31 cellular contexts compared by ENCODE assay signal in the genomic region with DNA sequence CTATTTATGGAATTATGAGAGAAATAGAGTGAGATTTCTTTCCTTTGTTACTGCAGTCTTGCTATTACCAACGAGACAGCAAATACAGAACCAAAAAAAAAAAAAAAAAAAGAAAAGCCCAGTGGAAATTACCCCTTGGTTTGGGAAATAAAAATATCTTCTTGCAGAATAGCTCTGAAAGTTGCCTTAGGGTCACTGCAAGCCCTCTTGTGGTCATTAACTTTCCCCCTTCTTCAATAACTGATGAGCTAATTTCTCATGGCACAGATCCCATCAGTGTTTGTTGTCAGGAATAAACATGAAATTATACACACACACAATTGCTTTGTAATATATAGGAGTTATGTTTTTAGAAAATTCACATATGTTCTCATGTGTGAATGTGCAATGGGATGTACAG.
"Had no signal": no experiment of that assay in that cellular context is flagged by ENCODE, and none has a peak within 500 bp of the region (broad histone marks: within the 10 kb centered on the region; RNA-seq: fewer than 3 reads in every experiment).

No MANE protein-coding gene starts in this region.

- H3K4me3 Mint-ChIP-seq: activated CD4-positive, alpha-beta memory T cell treated with anti-CD3 and anti-CD28 coated beads for 36 hours; activated CD4-positive, alpha-beta T cell treated with anti-CD3 and anti-CD28 coated beads for 36 hours; activated CD4-positive, alpha-beta T cell treated with anti-CD3 and anti-CD28 coated beads, Interleukin-2, amount 10 ng/mL, durations not matched to agents 24 days and 14 days; activated CD8-positive, alpha-beta memory T cell treated with anti-CD3 and anti-CD28 coated beads, Interleukin-2, amount 10 ng/mL, durations not matched to agents 7 days and 5 days; activated CD8-positive, alpha-beta T cell treated with anti-CD3 and anti-CD28 coated beads, Interleukin-2, amount 10 ng/mL, durations not matched to agents 7 days and 5 days; activated naive CD4-positive, alpha-beta T cell treated with anti-CD3 and anti-CD28 coated beads for 36 hours; activated naive CD4-positive, alpha-beta T cell treated with anti-CD3 and anti-CD28 coated beads, Interleukin-2, amount 50 U/mL, for 24 hours; activated naive CD8-positive, alpha-beta T cell treated with anti-CD3 and anti-CD28 coated beads for 36 hours; activated naive CD8-positive, alpha-beta T cell treated with anti-CD3 and anti-CD28 coated beads, Interleukin-2, amount 50 U/mL, for 24 hours; activated T-helper 1 cell treated with anti-CD3 and anti-CD28 coated beads, Interleukin-12 subunit alpha, Interleukin-12 subunit beta, Interleukin-2, Interleukin-4 antibody, amounts not matched to agents 30 ng/mL and 10 ng/mL and 1 ng/mL, durations not matched to agents 14 hours and 24 hours and 36 hours; T-helper 17 cell; T-helper 2 cell treated with Interferon-gamma antibody and Interleukin-4, amounts not matched to agents 5 μg/mL and 100 μg/mL, for 36 hours had no signal

- ATAC-seq: activated CD4-positive, alpha-beta T cell treated with anti-CD3 and anti-CD28 coated beads for 36 hours; activated CD8-positive, alpha-beta memory T cell treated with anti-CD3 and anti-CD28 coated beads, Interleukin-2, amount 10 ng/mL, durations not matched to agents 7 days and 5 days; activated CD8-positive, alpha-beta T cell treated with anti-CD3 and anti-CD28 coated beads, Interleukin-2, amount 10 ng/mL, durations not matched to agents 7 days and 5 days; activated naive CD8-positive, alpha-beta T cell treated with anti-CD3 and anti-CD28 coated beads, Interleukin-2, amount 50 U/mL, for 24 hours; body of pancreas; esophagus mucosa; T-helper 17 cell had no signal

- H3K36me3 Mint-ChIP-seq: activated CD4-positive, alpha-beta memory T cell treated with anti-CD3 and anti-CD28 coated beads for 36 hours; activated CD8-positive, alpha-beta memory T cell treated with anti-CD3 and anti-CD28 coated beads, Interleukin-2, amount 10 ng/mL, durations not matched to agents 7 days and 5 days; activated naive CD4-positive, alpha-beta T cell treated with anti-CD3 and anti-CD28 coated beads, Interleukin-2, amount 50 U/mL, for 24 hours; activated naive CD8-positive, alpha-beta T cell treated with anti-CD3 and anti-CD28 coated beads for 36 hours had no signal

- H3K27me3 Mint-ChIP-seq: activated CD4-positive, alpha-beta T cell treated with anti-CD3 and anti-CD28 coated beads for 36 hours; activated CD4-positive, alpha-beta T cell treated with anti-CD3 and anti-CD28 coated beads, Interleukin-2, amount 10 ng/mL, durations not matched to agents 24 days and 14 days; activated CD8-positive, alpha-beta memory T cell treated with anti-CD3 and anti-CD28 coated beads, Interleukin-2, amount 10 ng/mL, durations not matched to agents 7 days and 5 days; activated naive CD4-positive, alpha-beta T cell treated with anti-CD3 and anti-CD28 coated beads, Interleukin-2, amount 50 U/mL, for 24 hours; activated naive CD8-positive, alpha-beta T cell treated with anti-CD3 and anti-CD28 coated beads for 36 hours; activated naive CD8-positive, alpha-beta T cell treated with anti-CD3 and anti-CD28 coated beads, Interleukin-2, amount 50 U/mL, for 24 hours; T-helper 17 cell had no signal

- H3K27ac Mint-ChIP-seq: activated CD4-positive, alpha-beta memory T cell treated with anti-CD3 and anti-CD28 coated beads for 36 hours; activated CD4-positive, alpha-beta T cell treated with anti-CD3 and anti-CD28 coated beads for 36 hours; activated CD4-positive, alpha-beta T cell treated with anti-CD3 and anti-CD28 coated beads, Interleukin-2, amount 10 ng/mL, durations not matched to agents 24 days and 14 days; activated CD8-positive, alpha-beta memory T cell treated with anti-CD3 and anti-CD28 coated beads, Interleukin-2, amount 10 ng/mL, durations not matched to agents 7 days and 5 days; activated CD8-positive, alpha-beta T cell treated with anti-CD3 and anti-CD28 coated beads, Interleukin-2, amount 10 ng/mL, durations not matched to agents 7 days and 5 days; activated naive CD4-positive, alpha-beta T cell treated with anti-CD3 and anti-CD28 coated beads for 36 hours; activated naive CD4-positive, alpha-beta T cell treated with anti-CD3 and anti-CD28 coated beads, Interleukin-2, amount 50 U/mL, for 24 hours; activated naive CD8-positive, alpha-beta T cell treated with anti-CD3 and anti-CD28 coated beads for 36 hours; activated naive CD8-positive, alpha-beta T cell treated with anti-CD3 and anti-CD28 coated beads, Interleukin-2, amount 50 U/mL, for 24 hours; activated T-helper 1 cell treated with anti-CD3 and anti-CD28 coated beads, Interleukin-12 subunit alpha, Interleukin-12 subunit beta, Interleukin-2, Interleukin-4 antibody, amounts not matched to agents 30 ng/mL and 10 ng/mL and 1 ng/mL, durations not matched to agents 14 hours and 24 hours and 36 hours; activated T-helper 2 cell treated with anti-CD3 and anti-CD28 coated beads, Interferon-gamma antibody, Interleukin-2, Interleukin-4, amounts not matched to agents 10 μg/mL and 5 μg/mL and 100 μg/mL, durations not matched to agents 14 hours and 24 hours and 36 hours; T-helper 17 cell; T-helper 2 cell treated with Interferon-gamma antibody and Interleukin-4, amounts not matched to agents 5 μg/mL and 100 μg/mL, for 36 hours had no signal

- H3K27ac ChIP-seq: adrenal gland, body of pancreas had no signal

- H3K4me1 Mint-ChIP-seq: activated CD4-positive, alpha-beta T cell treated with anti-CD3 and anti-CD28 coated beads for 36 hours; activated CD4-positive, alpha-beta T cell treated with anti-CD3 and anti-CD28 coated beads, Interleukin-2, amount 10 ng/mL, durations not matched to agents 24 days and 14 days; activated CD8-positive, alpha-beta memory T cell treated with anti-CD3 and anti-CD28 coated beads, Interleukin-2, amount 10 ng/mL, durations not matched to agents 7 days and 5 days; activated naive CD4-positive, alpha-beta T cell treated with anti-CD3 and anti-CD28 coated beads, Interleukin-2, amount 50 U/mL, for 24 hours; activated naive CD8-positive, alpha-beta T cell treated with anti-CD3 and anti-CD28 coated beads for 36 hours; activated naive CD8-positive, alpha-beta T cell treated with anti-CD3 and anti-CD28 coated beads, Interleukin-2, amount 50 U/mL, for 24 hours; T-helper 17 cell had no signal

- H3K27me3 ChIP-seq: adrenal gland, body of pancreas had no signal

- H3K36me3 ChIP-seq: adrenal gland had no signal

- H3K9me3 Mint-ChIP-seq: activated CD4-positive, alpha-beta memory T cell treated with anti-CD3 and anti-CD28 coated beads for 36 hours; activated CD4-positive, alpha-beta T cell treated with anti-CD3 and anti-CD28 coated beads, Interleukin-2, amount 10 ng/mL, durations not matched to agents 24 days and 14 days; activated naive CD8-positive, alpha-beta T cell treated with anti-CD3 and anti-CD28 coated beads for 36 hours; activated T-helper 1 cell treated with anti-CD3 and anti-CD28 coated beads, Interleukin-12 subunit alpha, Interleukin-12 subunit beta, Interleukin-2, Interleukin-4 antibody, amounts not matched to agents 30 ng/mL and 10 ng/mL and 1 ng/mL, durations not matched to agents 14 hours and 24 hours and 36 hours; activated T-helper 2 cell treated with anti-CD3 and anti-CD28 coated beads, Interferon-gamma antibody, Interleukin-2, Interleukin-4, amounts not matched to agents 10 μg/mL and 5 μg/mL and 100 μg/mL, durations not matched to agents 14 hours and 24 hours and 36 hours; T-helper 2 cell treated with Interferon-gamma antibody and Interleukin-4, amounts not matched to agents 5 μg/mL and 100 μg/mL, for 36 hours had no signal

- H3K4me3 ChIP-seq: adrenal gland, body of pancreas had no signal

- H3K4me1 ChIP-seq: adrenal gland, body of pancreas had no signal

- DNase-seq: activated CD4-positive, alpha-beta memory T cell treated with anti-CD3 and anti-CD28 coated beads for 36 hours; activated CD4-positive, alpha-beta T cell treated with anti-CD3 and anti-CD28 coated beads for 36 hours; activated CD4-positive, alpha-beta T cell treated with anti-CD3 and anti-CD28 coated beads, Interleukin-2, amount 10 ng/mL, durations not matched to agents 24 days and 14 days; activated CD4-positive, CD25-positive, alpha-beta regulatory T cell; activated CD4-positive, CD25-positive, alpha-beta regulatory T cell treated with anti-CD3 and anti-CD28 coated beads, Interleukin-2, amount 50 U/mL, for 72 hours; activated CD8-positive, alpha-beta memory T cell treated with anti-CD3 and anti-CD28 coated beads, Interleukin-2, amount 10 ng/mL, durations not matched to agents 7 days and 5 days; activated CD8-positive, alpha-beta memory T cell treated with anti-CD3 and anti-CD28 coated beads, Interleukin-2, amount 50 U/mL, for 4 hours; activated CD8-positive, alpha-beta T cell treated with anti-CD3 and anti-CD28 coated beads, Interleukin-2, amount 10 ng/mL, durations not matched to agents 7 days and 5 days; activated effector memory CD4-positive, alpha-beta T cell treated with anti-CD3 and anti-CD28 coated beads, Interleukin-2, amount 50 U/mL, for 16 hours; activated naive CD4-positive, alpha-beta T cell treated with anti-CD3 and anti-CD28 coated beads for 36 hours; activated naive CD8-positive, alpha-beta T cell treated with anti-CD3 and anti-CD28 coated beads for 36 hours; activated naive CD8-positive, alpha-beta T cell treated with anti-CD3 and anti-CD28 coated beads, Interleukin-2, amount 50 U/mL, for 24 hours; activated T-cell treated with anti-CD3 and anti-CD28 coated beads, Interleukin-2, amount 50 U/mL, for 1 hour; activated T-cell treated with anti-CD3 and anti-CD28 coated beads, Interleukin-2, amount 50 U/mL, for 48 hours; adrenal gland; amygdala; aorta; body of pancreas; caudate nucleus; cortex of kidney; dermis blood vessel endothelial cell; effector CD4-positive, alpha-beta T cell; foreskin fibroblast; head of caudate nucleus; T-helper 17 cell; T1000 had no signal

- H3K9me3 ChIP-seq: adrenal gland, body of pancreas had no signal
